20 cellular contexts compared by ENCODE assay signal in genomic region chr13:40814803-40815202, GRCh38.
"Had no signal": no experiment of that assay in that cellular context is flagged by ENCODE, and none has a peak within 500 bp of the region (broad histone marks: within the 10 kb centered on the region; RNA-seq: fewer than 3 reads in every experiment).

No MANE protein-coding gene starts in this region.

- ATAC-seq: activated CD4-positive, CD25-positive, alpha-beta regulatory T cell treated with anti-CD3 and anti-CD28 coated beads, Interleukin-2, amount 50 U/mL, for 24 hours; Right ventricle myocardium inferior had no signal

- H3K4me3 Mint-ChIP-seq: activated CD8-positive, alpha-beta T cell treated with anti-CD3 and anti-CD28 coated beads for 36 hours; activated T-cell treated with anti-CD3 and anti-CD28 coated beads, Interleukin-2, amount 50 U/mL, for 72 hours; T-helper 1 cell treated with Interleukin-12 subunit alpha and Interleukin-12 subunit beta and Interleukin-4 antibody, amounts not matched to agents 30 μg/mL and 1 μg/mL, for 36 hours had no signal

- H3K9ac ChIP-seq: KMS-11 had no signal

- H3K36me3 ChIP-seq: brain microvascular endothelial cell, cardiac muscle cell had no signal

- H3K27ac Mint-ChIP-seq: activated CD8-positive, alpha-beta T cell treated with anti-CD3 and anti-CD28 coated beads for 36 hours; activated T-cell treated with anti-CD3 and anti-CD28 coated beads, Interleukin-2, amount 50 U/mL, for 72 hours; activated T-helper 2 cell treated with anti-CD3 and anti-CD28 coated beads, Interferon-gamma antibody, Interleukin-2, Interleukin-4, amounts not matched to agents 10 μg/mL and 5 μg/mL and 100 μg/mL, durations not matched to agents 14 hours and 24 hours and 36 hours; T-helper 1 cell treated with Interleukin-12 subunit alpha and Interleukin-12 subunit beta and Interleukin-4 antibody, amounts not matched to agents 30 μg/mL and 1 μg/mL, for 36 hours had no signal

- H3K27me3 ChIP-seq: brain microvascular endothelial cell, cardiac muscle cell, MG63 had no signal

- H3K9me3 Mint-ChIP-seq: activated T-helper 2 cell treated with anti-CD3 and anti-CD28 coated beads, Interferon-gamma antibody, Interleukin-2, Interleukin-4, amounts not matched to agents 10 μg/mL and 5 μg/mL and 100 μg/mL, durations not matched to agents 14 hours and 24 hours and 36 hours had no signal

- H3K4me3 ChIP-seq: cardiac muscle cell, MG63, SK-N-MC had no signal

- DNase-seq: activated CD4-positive, alpha-beta T cell treated with anti-CD3 and anti-CD28 coated beads for 4 hours; activated CD8-positive, alpha-beta memory T cell treated with anti-CD3 and anti-CD28 coated beads, Interleukin-2, amount 50 U/mL, for 4 hours; activated CD8-positive, alpha-beta T cell treated with anti-CD3 and anti-CD28 coated beads for 36 hours; activated naive CD4-positive, alpha-beta T cell treated with anti-CD3 and anti-CD28 coated beads, Interleukin-2, amount 50 U/mL, for 16 hours; activated T-cell treated with anti-CD3 and anti-CD28 coated beads, Interleukin-2, amount 50 U/mL, for 72 hours; MG63; NCI-H1092 treated with DMSO at 0.1 percent for 48 hours; NCI-H1417 treated with DMSO at 0.1 percent for 48 hours; NCI-H1694; NCI-H2107; NCI-H510A treated with DMSO at 0.1 percent for 48 hours; NK-92 treated with Interleukin-12 subunit alpha and Interleukin-12 subunit beta, amount 100 ng/mL, for 24 hours had no signal

- H3K27ac ChIP-seq: brain microvascular endothelial cell, cardiac muscle cell, SK-N-MC had no signal

- H3K27me3 Mint-ChIP-seq: activated CD8-positive, alpha-beta T cell treated with anti-CD3 and anti-CD28 coated beads for 36 hours had no signal
